ENCODE assay signal across 8 cellular contexts in the genomic region with DNA sequence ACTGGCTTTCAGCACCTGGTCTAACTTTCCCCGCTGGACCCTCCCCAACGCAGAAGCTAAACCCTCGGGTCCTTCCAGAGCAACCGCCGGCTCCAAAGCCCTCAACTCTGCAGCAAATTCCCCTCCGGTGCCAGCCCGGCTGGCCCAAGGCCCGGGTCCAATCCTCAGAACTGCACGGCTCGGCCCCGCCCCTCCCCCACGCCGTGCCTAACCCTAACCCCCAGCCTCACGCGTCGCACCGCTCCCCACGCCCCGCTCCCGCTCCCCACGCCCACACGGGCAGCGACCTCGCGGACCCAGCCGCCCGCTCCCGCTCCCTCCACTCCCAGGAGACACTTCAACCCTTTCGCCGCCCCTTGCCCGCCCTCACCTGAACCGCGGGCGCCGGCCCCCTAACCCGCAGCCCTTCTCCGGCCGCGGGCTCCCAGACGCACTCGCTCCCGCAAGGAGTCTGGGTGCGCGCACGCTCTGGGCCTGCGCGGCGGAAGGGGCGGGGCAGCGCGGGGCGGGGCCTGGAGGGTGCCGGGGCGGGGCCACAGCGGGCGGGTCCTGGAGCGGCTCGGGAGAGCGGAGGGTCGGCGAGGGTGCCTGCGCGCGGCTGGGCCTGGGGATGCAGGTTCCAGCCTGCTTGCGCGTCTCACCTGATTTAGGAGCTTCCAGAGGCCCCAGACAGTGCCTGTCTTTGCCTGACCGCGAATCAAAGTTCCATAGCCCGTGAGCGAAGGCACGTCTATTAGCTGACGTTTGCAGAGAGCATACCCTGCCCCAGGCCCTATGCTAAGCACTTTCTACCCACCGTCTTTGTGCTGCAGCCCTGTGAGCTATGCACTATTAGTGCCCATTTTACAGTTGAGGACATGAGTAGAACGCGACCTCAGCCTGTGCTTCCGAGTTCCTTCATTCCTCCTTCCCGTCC. TPM values are rescaled to one million over a fixed set of nuclear protein-coding genes. Genes with fewer than 3 reads are reported as not detected.
DNase-seq lines count a peak whose midpoint lies in the region; ATAC-seq and TF ChIP-seq lines count a peak whose summit lies in the region.

A gene (minus strand): TSS at position 453 of the 916 bp plus-strand sequence. CDS start 2,729 bp downstream, outside the sequence.

- no peaks in the 10 kb centered on the region for H3K9me3 ChIP-seq in liver (ENCODE audit: control insufficient read depth in 4 of 4, low read length in 3 of 4)

- WGBS in liver, result 2% methylated on average over 77 of the region's 77 CpGs

- no peak for TF ChIP-seq CTCF in BJ (IDR thresholded peaks at IDR 0.05; ENCODE audit: insufficient read depth, low read depth, low read length)
- TF ChIP-seq CTCF in liver (IDR thresholded peaks at IDR 0.05; ENCODE audit: low read depth, low read length, missing input control), result no peak

- DNase-seq in BJ (ENCODE audit: low read depth) (peak; percentile 5), NCI-H526 treated with DMSO at 0.1 percent for 48 hours (lab: John Stamatoyannopoulos, UW) (peak; percentile 96), dermis blood vessel endothelial cell (peak; percentile 83)
- peak; percentile 80 to 83 for DNase-seq in activated CD4-positive, alpha-beta T cell treated with anti-CD3 and anti-CD28 coated beads, Interleukin-2, amount 50 U/mL, for 4 hours
- DNase-seq in stimulated activated CD4-positive, alpha-beta T cell treated with anti-CD3 and anti-CD28 coated beads, Interleukin-4, amount 100 ng/mL, for 24 hours, result peak; percentile 85

- peak within 1 kb of the TSS; percentile 78 to 82 for H3K27ac ChIP-seq in liver (ENCODE audit: low read depth in 1 of 2, low read length in 2 of 2)

- H3K9ac ChIP-seq in liver (ENCODE audit: low read depth in 1 of 2, low read length in 2 of 2), result peak within 1 kb of the TSS; percentile 44 to 84

- peak; percentile 72 for TF ChIP-seq POLR2A in GM19193 (IDR thresholded peaks at IDR 0.05; ENCODE audit: extremely low read depth, insufficient read depth, insufficient read length)

- H3K4me3 ChIP-seq in BJ (ENCODE audit: low read depth, low read length) (peak within 1 kb of the TSS; percentile 98), liver (ENCODE audit: low read depth in 1 of 3, low read length in 3 of 3) (peak within 1 kb of the TSS; percentile 96 to 99 (median 97))

- H3K36me3 ChIP-seq in BJ (ENCODE audit: control insufficient read depth, insufficient read depth, low read length), result peaks cover 3% of the 10 kb centered on the region; the same call in 1 of the 2 replicates
- peaks cover 2 to 25% (median 11%) of the 10 kb centered on the region in 4 donors for H3K36me3 ChIP-seq in liver (ENCODE audit: control insufficient read depth in 4 of 4, insufficient read depth in 3 of 4, low read depth in 1 of 4, low read length in 3 of 4)

- POLR2A ChIA-PET in BJ (lab: Charles Lee), result no interaction called here

- H3K27me3 ChIP-seq in BJ (ENCODE audit: control insufficient read depth, insufficient read depth, low read length) (no peaks in the 10 kb centered on the region), liver (ENCODE audit: control insufficient read depth in 4 of 4, insufficient read depth in 4 of 4, low read length in 3 of 4) (no peaks in the 10 kb centered on the region)

- peaks cover 0 to 15% (median 13%) of the 10 kb centered on the region in 4 donors for H3K4me1 ChIP-seq in liver (ENCODE audit: control insufficient read depth in 4 of 4, insufficient read depth in 4 of 4, low read length in 3 of 4)

- TF ChIP-seq RAD21 in liver (IDR thresholded peaks at IDR 0.05), result no peak

- ATAC-seq in HG03439 (IDR thresholded peaks at IDR 0.05; ENCODE audit: unreplicated experiment), result peak; percentile 96

- CTCF ChIA-PET in BJ (lab: Yijun Ruan, JAX), result interaction anchor here (0.9 to 1.5 kb wide), 3 partner anchors 17 to 237 kb away, joined by 3 to 5 read pairs (median 3); no protein-coding TSS in a partner anchor

TF ChIP-seq in liver, 16 proteins besides CTCF, POLR2A, EP300 and RAD21:
- TF ChIP-seq FOXA1 (IDR thresholded peaks at IDR 0.05) (no peak), HNF4G (IDR thresholded peaks at IDR 0.05) (no peak)
- TF ChIP-seq, protein P1, sequence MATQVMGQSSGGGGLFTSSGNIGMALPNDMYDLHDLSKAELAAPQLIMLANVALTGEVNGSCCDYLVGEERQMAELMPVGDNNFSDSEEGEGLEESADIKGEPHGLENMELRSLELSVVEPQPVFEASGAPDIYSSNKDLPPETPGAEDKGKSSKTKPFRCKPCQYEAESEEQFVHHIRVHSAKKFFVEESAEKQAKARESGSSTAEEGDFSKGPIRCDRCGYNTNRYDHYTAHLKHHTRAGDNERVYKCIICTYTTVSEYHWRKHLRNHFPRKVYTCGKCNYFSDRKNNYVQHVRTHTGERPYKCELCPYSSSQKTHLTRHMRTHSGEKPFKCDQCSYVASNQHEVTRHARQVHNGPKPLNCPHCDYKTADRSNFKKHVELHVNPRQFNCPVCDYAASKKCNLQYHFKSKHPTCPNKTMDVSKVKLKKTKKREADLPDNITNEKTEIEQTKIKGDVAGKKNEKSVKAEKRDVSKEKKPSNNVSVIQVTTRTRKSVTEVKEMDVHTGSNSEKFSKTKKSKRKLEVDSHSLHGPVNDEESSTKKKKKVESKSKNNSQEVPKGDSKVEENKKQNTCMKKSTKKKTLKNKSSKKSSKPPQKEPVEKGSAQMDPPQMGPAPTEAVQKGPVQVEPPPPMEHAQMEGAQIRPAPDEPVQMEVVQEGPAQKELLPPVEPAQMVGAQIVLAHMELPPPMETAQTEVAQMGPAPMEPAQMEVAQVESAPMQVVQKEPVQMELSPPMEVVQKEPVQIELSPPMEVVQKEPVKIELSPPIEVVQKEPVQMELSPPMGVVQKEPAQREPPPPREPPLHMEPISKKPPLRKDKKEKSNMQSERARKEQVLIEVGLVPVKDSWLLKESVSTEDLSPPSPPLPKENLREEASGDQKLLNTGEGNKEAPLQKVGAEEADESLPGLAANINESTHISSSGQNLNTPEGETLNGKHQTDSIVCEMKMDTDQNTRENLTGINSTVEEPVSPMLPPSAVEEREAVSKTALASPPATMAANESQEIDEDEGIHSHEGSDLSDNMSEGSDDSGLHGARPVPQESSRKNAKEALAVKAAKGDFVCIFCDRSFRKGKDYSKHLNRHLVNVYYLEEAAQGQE (IDR thresholded peaks at IDR 0.05), result peak; percentile 37

RNA-seq across cellular contexts. Expression of the gene that starts here (rescaled TPM):
- polyA plus RNA-seq in BJ (2011; rRNA removed) (7.6 and 11.7 TPM in 2 replicates), liver (1 to 10 TPM; 5.2 to 9.5 TPM)
- 12.1 and 12.5 TPM in 2 replicates for polyA minus RNA-seq in BJ (2011; rRNA and poly(A)+ RNA removed)
- total RNA-seq in dermis blood vessel endothelial cell (28.9 and 33.4 TPM in 2 replicates), liver (10 to 100 TPM in 1 of 2 donors, 1 to 10 TPM in 1; 8.2 to 20.1 TPM)

Comparison
In these comparisons a context has a peak if more than half of its experiments do, and no peak if none do; other contexts are left out.
1. Peak in every context shown above with its lines: DNase-seq, ATAC-seq, H3K4me3 ChIP-seq and H3K27ac ChIP-seq.
2. DNase-seq: peak in every context shown above with its lines; median percentile 96 in NCI-H526 treated with DMSO at 0.1 percent for 48 hours; 85 in stimulated activated CD4-positive, alpha-beta T cell treated with anti-CD3 and anti-CD28 coated beads, Interleukin-4, amount 100 ng/mL, for 24 hours; 83 in dermis blood vessel endothelial cell; 82 in activated CD4-positive, alpha-beta T cell treated with anti-CD3 and anti-CD28 coated beads, Interleukin-2, amount 50 U/mL, for 4 hours; 5 in BJ.